8 cellular contexts compared by ENCODE assay signal in the genomic region with DNA sequence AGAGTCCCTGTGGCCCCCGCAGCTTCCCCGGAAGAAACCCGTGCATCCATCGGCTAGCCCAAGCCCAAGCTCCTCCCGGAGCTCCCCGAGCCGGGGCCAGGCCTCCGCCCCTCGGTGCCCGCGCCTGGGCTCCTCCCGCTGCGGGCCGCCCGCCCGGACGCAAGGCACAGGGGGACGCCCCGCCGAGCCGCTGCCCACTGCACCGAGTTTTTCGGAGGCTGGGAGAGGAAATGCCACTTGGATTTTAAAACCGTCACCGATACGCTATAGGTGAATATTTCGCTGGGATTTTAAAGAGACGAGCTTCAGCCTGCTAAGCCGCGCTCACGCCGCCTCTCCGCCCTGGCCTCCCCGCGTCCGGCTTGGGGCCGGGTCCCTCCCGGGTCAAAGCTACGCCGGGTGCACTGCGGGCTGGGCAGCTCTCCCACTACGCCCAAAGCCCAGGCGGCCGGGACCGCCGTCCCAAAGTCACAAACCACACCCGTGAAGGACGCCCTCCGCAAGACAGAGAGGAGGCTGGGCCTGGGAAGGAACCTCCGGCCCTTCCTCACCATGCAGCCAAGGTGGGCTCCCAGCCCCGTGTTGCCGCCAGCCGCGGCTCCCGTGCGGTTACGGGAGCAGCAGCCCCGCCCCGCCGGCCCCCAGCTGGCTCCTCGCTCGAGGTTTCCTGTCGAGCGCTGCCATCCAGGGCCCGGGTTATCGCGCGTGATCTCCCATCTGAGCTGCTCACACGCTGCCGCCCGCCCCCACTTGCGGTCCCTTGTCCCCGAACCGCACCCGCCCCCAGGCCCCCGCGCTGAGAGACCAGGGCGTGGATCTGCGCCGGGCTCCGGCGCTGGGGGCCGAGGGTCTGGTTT.
DNase-seq lines count a peak whose midpoint lies in the region; ATAC-seq and TF ChIP-seq lines count a peak whose summit lies in the region.

No MANE protein-coding gene starts in this region.

- peak overlapping the region; percentile 30 for H3K9ac ChIP-seq in endodermal cell (ENCODE audit: extremely low read depth, low read length, poor library complexity, severe bottlenecking)

- no peaks in the 10 kb centered on the region for H3K36me3 ChIP-seq in endodermal cell (ENCODE audit: control insufficient read depth, insufficient read depth, low read length)

- DNase-seq in 8988T = peak; percentile 60
- peak; percentile 72 for DNase-seq in NCI-H69 (lab: John Stamatoyannopoulos, UW)
- DNase-seq in activated CD8-positive, alpha-beta memory T cell treated with anti-CD3 and anti-CD28 coated beads, Interleukin-2, amount 10 ng/mL, durations not matched to agents 7 days and 5 days = peak; percentile 87
- peak; percentile 85 for DNase-seq in endodermal cell
- DNase-seq in midbrain (lab: John Stamatoyannopoulos, UW) = peak; percentile 40
- peak; percentile 71 to 76 for DNase-seq in stimulated activated CD8-positive, alpha-beta memory T cell treated with anti-CD3 and anti-CD28 coated beads, Interleukin-2, amount 100 ng/mL, for 48 hours (ENCODE audit: low read depth in 2 of 2)

- WGBS in endodermal cell (ENCODE audit: insufficient coverage in 1 of 2, insufficient read length in 1 of 2), 2 experiments = 1% methylated on average over 27 to 83 of the region's 83 CpGs

- H3K4me3 Mint-ChIP-seq in activated CD8-positive, alpha-beta memory T cell treated with anti-CD3 and anti-CD28 coated beads, Interleukin-2, amount 10 ng/mL, durations not matched to agents 7 days and 5 days = peak overlapping the region; percentile 78
- H3K4me3 Mint-ChIP-seq in endodermal cell = peak overlapping the region; percentile 56

- TF ChIP-seq CTCF in endodermal cell (conservative IDR thresholded peaks at IDR 0.05) = no peak

- CTCF ChIA-PET in activated CD8-positive, alpha-beta memory T cell treated with anti-CD3 and anti-CD28 coated beads, Interleukin-2, amount 10 ng/mL, durations not matched to agents 7 days and 5 days (lab: Charles Lee) = interaction anchor here (0.7 to 5.8 kb wide), 24 partner anchors 8 to 260 kb away, joined by 3 to 45 read pairs (median 4); partner anchors contain the start of genes CD247 and CREG1

- peaks cover 36% of the 10 kb centered on the region for H3K27me3 ChIP-seq in endodermal cell (ENCODE audit: control insufficient read depth, insufficient read depth, low read length, poor library complexity, severe bottlenecking)

- H3K4me1 Mint-ChIP-seq in activated CD8-positive, alpha-beta memory T cell treated with anti-CD3 and anti-CD28 coated beads, Interleukin-2, amount 10 ng/mL, durations not matched to agents 7 days and 5 days = peaks cover 61% of the 10 kb centered on the region
- peaks cover 20% of the 10 kb centered on the region for H3K4me1 Mint-ChIP-seq in endodermal cell

- H3K4me1 ChIP-seq in endodermal cell (ENCODE audit: control insufficient read depth, insufficient read depth, low read length) = peaks cover 3% of the 10 kb centered on the region

- no peaks in the 10 kb centered on the region for H3K9me3 ChIP-seq in endodermal cell (ENCODE audit: control insufficient read depth, low read length)

- H3K36me3 Mint-ChIP-seq in activated CD8-positive, alpha-beta memory T cell treated with anti-CD3 and anti-CD28 coated beads, Interleukin-2, amount 10 ng/mL, durations not matched to agents 7 days and 5 days = peaks cover 16% of the 10 kb centered on the region
- H3K36me3 Mint-ChIP-seq in endodermal cell (ENCODE audit: low read depth) = no peaks in the 10 kb centered on the region

- H3K4me3 ChIP-seq in endodermal cell (ENCODE audit: low read length) = peak overlapping the region; percentile 82

- no peak overlapping the region for H3K27ac ChIP-seq in endodermal cell (ENCODE audit: low read depth, low read length)

- peak overlapping the region; percentile 56 for H3K27ac Mint-ChIP-seq in activated CD8-positive, alpha-beta memory T cell treated with anti-CD3 and anti-CD28 coated beads, Interleukin-2, amount 10 ng/mL, durations not matched to agents 7 days and 5 days
- H3K27ac Mint-ChIP-seq in endodermal cell = no peak overlapping the region

- H3K27me3 Mint-ChIP-seq in activated CD8-positive, alpha-beta memory T cell treated with anti-CD3 and anti-CD28 coated beads, Interleukin-2, amount 10 ng/mL, durations not matched to agents 7 days and 5 days = no peaks in the 10 kb centered on the region
- peaks cover 41% of the 10 kb centered on the region for H3K27me3 Mint-ChIP-seq in endodermal cell (ENCODE audit: insufficient read depth)

- H3K9me3 Mint-ChIP-seq in activated CD8-positive, alpha-beta memory T cell treated with anti-CD3 and anti-CD28 coated beads, Interleukin-2, amount 10 ng/mL, durations not matched to agents 7 days and 5 days (ENCODE audit: low read depth) = no peaks in the 10 kb centered on the region
- H3K9me3 Mint-ChIP-seq in endodermal cell = no peaks in the 10 kb centered on the region

- peak; percentile 71 for ATAC-seq in GM18498 (IDR thresholded peaks at IDR 0.05; ENCODE audit: unreplicated experiment)
- peak; percentile 72 for ATAC-seq in HG03064 (IDR thresholded peaks at IDR 0.05; ENCODE audit: low read depth, unreplicated experiment)
- ATAC-seq in activated CD8-positive, alpha-beta memory T cell treated with anti-CD3 and anti-CD28 coated beads, Interleukin-2, amount 10 ng/mL, durations not matched to agents 7 days and 5 days = peak; percentile 70
